In the genomic region with DNA sequence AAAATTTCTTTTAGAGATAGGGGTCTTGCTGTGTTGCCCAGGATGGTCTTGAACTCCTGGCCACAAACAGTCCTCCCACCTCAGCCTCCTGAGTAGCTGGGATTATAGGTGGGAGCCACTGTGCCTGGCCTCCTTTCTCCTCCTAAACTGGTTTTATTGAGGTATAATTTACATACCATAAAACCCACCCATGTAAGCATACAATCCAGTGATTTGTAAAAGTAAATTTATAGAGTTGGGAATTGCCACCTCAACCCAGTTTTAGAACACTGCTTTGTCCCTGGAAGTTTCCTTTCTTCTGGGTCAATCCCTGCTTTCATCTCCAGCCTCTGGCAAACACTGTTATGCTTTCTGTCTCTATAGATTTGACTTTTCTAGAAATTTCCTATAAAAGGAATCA, we compare ENCODE assay signal across 35 cellular contexts.
"Had no signal": no experiment of that assay in that cellular context is flagged by ENCODE, and none has a peak within 500 bp of the region (broad histone marks: within the 10 kb centered on the region; RNA-seq: fewer than 3 reads in every experiment).

No MANE protein-coding gene starts in this region.

- H3K4me3 Mint-ChIP-seq: activated B cell treated with CpG ODN at 0.5 μM for 24 hours; activated CD4-positive, alpha-beta memory T cell treated with anti-CD3 and anti-CD28 coated beads for 36 hours; activated CD4-positive, alpha-beta T cell treated with anti-CD3 and anti-CD28 coated beads, Interleukin-2, amount 10 ng/mL, durations not matched to agents 24 days and 14 days; activated CD8-positive, alpha-beta T cell treated with anti-CD3 and anti-CD28 coated beads for 36 hours; activated naive CD4-positive, alpha-beta T cell treated with anti-CD3 and anti-CD28 coated beads for 36 hours; activated naive CD8-positive, alpha-beta T cell treated with anti-CD3 and anti-CD28 coated beads for 36 hours; activated T-cell treated with anti-CD3 and anti-CD28 coated beads, Interleukin-2, amount 50 U/mL, for 4 hours; activated T-cell treated with anti-CD3 and anti-CD28 coated beads, Interleukin-2, amount 50 U/mL, for 72 hours; activated T-helper 1 cell treated with anti-CD3 and anti-CD28 coated beads, Interleukin-12 subunit alpha, Interleukin-12 subunit beta, Interleukin-2, Interleukin-4 antibody, amounts not matched to agents 30 ng/mL and 10 ng/mL and 1 ng/mL, durations not matched to agents 14 hours and 24 hours and 36 hours; activated T-helper 17 cell treated with anti-CD3 and anti-CD28 coated beads, Interleukin-2, amount 50 U/mL, for 72 hours; T-helper 1 cell treated with Interleukin-12 subunit alpha and Interleukin-12 subunit beta and Interleukin-4 antibody, amounts not matched to agents 30 μg/mL and 1 μg/mL, for 36 hours; T-helper 2 cell treated with Interferon-gamma antibody and Interleukin-4, amounts not matched to agents 5 μg/mL and 100 μg/mL, for 36 hours had no signal

- H3K36me3 ChIP-seq: adrenal gland, brain microvascular endothelial cell, breast epithelium had no signal

- H3K36me3 Mint-ChIP-seq: activated CD4-positive, alpha-beta memory T cell treated with anti-CD3 and anti-CD28 coated beads for 36 hours; activated naive CD4-positive, alpha-beta T cell treated with anti-CD3 and anti-CD28 coated beads, Interleukin-2, amount 50 U/mL, for 72 hours; activated naive CD8-positive, alpha-beta T cell treated with anti-CD3 and anti-CD28 coated beads for 36 hours had no signal

- H3K27me3 Mint-ChIP-seq: activated B cell treated with CpG ODN at 0.5 μM for 24 hours; activated CD4-positive, alpha-beta memory T cell treated with anti-CD3 and anti-CD28 coated beads for 36 hours; activated CD8-positive, alpha-beta T cell treated with anti-CD3 and anti-CD28 coated beads for 36 hours; activated naive CD8-positive, alpha-beta T cell treated with anti-CD3 and anti-CD28 coated beads for 36 hours; activated T-helper 17 cell treated with anti-CD3 and anti-CD28 coated beads, Interleukin-2, amount 50 U/mL, for 72 hours had no signal

- H3K9me3 ChIP-seq: adrenal gland, body of pancreas, breast epithelium had no signal

- H3K27ac ChIP-seq: body of pancreas, brain microvascular endothelial cell, breast epithelium, VCaP had no signal

- H3K4me1 ChIP-seq: breast epithelium had no signal

- DNase-seq: activated B cell treated with CpG ODN at 0.5 μM for 24 hours; activated CD4-positive, alpha-beta memory T cell treated with anti-CD3 and anti-CD28 coated beads for 36 hours; activated CD4-positive, alpha-beta T cell treated with anti-CD3 and anti-CD28 coated beads for 4 hours; activated CD4-positive, alpha-beta T cell treated with anti-CD3 and anti-CD28 coated beads, Interleukin-2, amount 10 ng/mL, durations not matched to agents 24 days and 14 days; activated CD4-positive, alpha-beta T cell treated with anti-CD3 and anti-CD28 coated beads, Interleukin-2, amount 50 U/mL, for 1 hour; activated CD4-positive, alpha-beta T cell treated with anti-CD3 and anti-CD28 coated beads, Interleukin-2, amount 50 U/mL, for 4 hours; activated CD4-positive, CD25-positive, alpha-beta regulatory T cell treated with anti-CD3 and anti-CD28 coated beads, Interleukin-2, amount 50 U/mL, for 72 hours; activated CD8-positive, alpha-beta memory T cell treated with anti-CD3 and anti-CD28 coated beads, Interleukin-2, amount 50 U/mL, for 4 hours; activated CD8-positive, alpha-beta T cell treated with anti-CD3 and anti-CD28 coated beads for 36 hours; activated effector memory CD4-positive, alpha-beta T cell treated with anti-CD3 and anti-CD28 coated beads, Interleukin-2, amount 50 U/mL, for 16 hours; activated gamma-delta T cell treated with Interleukin-2 at 50 U/mL for 16 hours; activated naive CD4-positive, alpha-beta T cell; activated naive CD4-positive, alpha-beta T cell treated with anti-CD3 and anti-CD28 coated beads for 36 hours; activated naive CD4-positive, alpha-beta T cell treated with anti-CD3 and anti-CD28 coated beads, Interleukin-2, amount 50 U/mL, for 16 hours; activated naive CD8-positive, alpha-beta T cell treated with anti-CD3 and anti-CD28 coated beads for 36 hours; activated T-cell treated with anti-CD3 and anti-CD28 coated beads for 4 hours; activated T-cell treated with anti-CD3 and anti-CD28 coated beads, Interleukin-2, amount 50 U/mL, for 1 hour; activated T-cell treated with anti-CD3 and anti-CD28 coated beads, Interleukin-2, amount 50 U/mL, for 4 hours; activated T-cell treated with anti-CD3 and anti-CD28 coated beads, Interleukin-2, amount 50 U/mL, for 72 hours; adrenal gland; amniotic stem cell; aorta; body of pancreas; brain microvascular endothelial cell; central memory CD4-positive, alpha-beta T cell; T-helper 1 cell; T-helper 2 cell; T-helper 9 cell had no signal

- H3K9me3 Mint-ChIP-seq: activated B cell treated with CpG ODN at 0.5 μM for 24 hours; activated CD4-positive, alpha-beta memory T cell treated with anti-CD3 and anti-CD28 coated beads for 36 hours; activated CD4-positive, alpha-beta T cell treated with anti-CD3 and anti-CD28 coated beads, Interleukin-2, amount 10 ng/mL, durations not matched to agents 24 days and 14 days; activated CD8-positive, alpha-beta T cell treated with anti-CD3 and anti-CD28 coated beads for 36 hours; activated naive CD4-positive, alpha-beta T cell treated with anti-CD3 and anti-CD28 coated beads for 36 hours; activated naive CD4-positive, alpha-beta T cell treated with anti-CD3 and anti-CD28 coated beads, Interleukin-2, amount 50 U/mL, for 72 hours; activated naive CD8-positive, alpha-beta T cell treated with anti-CD3 and anti-CD28 coated beads for 36 hours; activated T-cell treated with anti-CD3 and anti-CD28 coated beads, Interleukin-2, amount 50 U/mL, for 4 hours; activated T-cell treated with anti-CD3 and anti-CD28 coated beads, Interleukin-2, amount 50 U/mL, for 72 hours; activated T-helper 1 cell treated with anti-CD3 and anti-CD28 coated beads, Interleukin-12 subunit alpha, Interleukin-12 subunit beta, Interleukin-2, Interleukin-4 antibody, amounts not matched to agents 30 ng/mL and 10 ng/mL and 1 ng/mL, durations not matched to agents 14 hours and 24 hours and 36 hours; activated T-helper 17 cell treated with anti-CD3 and anti-CD28 coated beads, Interleukin-2, amount 50 U/mL, for 72 hours; T-helper 1 cell treated with Interleukin-12 subunit alpha and Interleukin-12 subunit beta and Interleukin-4 antibody, amounts not matched to agents 30 μg/mL and 1 μg/mL, for 36 hours; T-helper 2 cell treated with Interferon-gamma antibody and Interleukin-4, amounts not matched to agents 5 μg/mL and 100 μg/mL, for 36 hours had no signal

- H3K27me3 ChIP-seq: adrenal gland, body of pancreas, brain microvascular endothelial cell, breast epithelium had no signal

- ATAC-seq: activated CD8-positive, alpha-beta T cell treated with anti-CD3 and anti-CD28 coated beads for 36 hours; activated naive CD4-positive, alpha-beta T cell treated with anti-CD3 and anti-CD28 coated beads, Interleukin-2, amount 50 U/mL, for 72 hours; activated T-cell treated with anti-CD3 and anti-CD28 coated beads, Interleukin-2, amount 50 U/mL, for 4 hours; activated T-cell treated with anti-CD3 and anti-CD28 coated beads, Interleukin-2, amount 50 U/mL, for 72 hours; activated T-helper 17 cell treated with anti-CD3 and anti-CD28 coated beads, Interleukin-2, amount 50 U/mL, for 72 hours; body of pancreas had no signal

- H3K4me1 Mint-ChIP-seq: activated B cell treated with CpG ODN at 0.5 μM for 24 hours; activated CD4-positive, alpha-beta T cell treated with anti-CD3 and anti-CD28 coated beads, Interleukin-2, amount 10 ng/mL, durations not matched to agents 24 days and 14 days; activated naive CD8-positive, alpha-beta T cell treated with anti-CD3 and anti-CD28 coated beads for 36 hours; activated T-helper 17 cell treated with anti-CD3 and anti-CD28 coated beads, Interleukin-2, amount 50 U/mL, for 72 hours had no signal

- H3K27ac Mint-ChIP-seq: activated B cell treated with CpG ODN at 0.5 μM for 24 hours; activated CD4-positive, alpha-beta memory T cell treated with anti-CD3 and anti-CD28 coated beads for 36 hours; activated CD4-positive, alpha-beta T cell treated with anti-CD3 and anti-CD28 coated beads, Interleukin-2, amount 10 ng/mL, durations not matched to agents 24 days and 14 days; activated CD8-positive, alpha-beta T cell treated with anti-CD3 and anti-CD28 coated beads for 36 hours; activated naive CD4-positive, alpha-beta T cell treated with anti-CD3 and anti-CD28 coated beads for 36 hours; activated naive CD8-positive, alpha-beta T cell treated with anti-CD3 and anti-CD28 coated beads for 36 hours; activated T-cell treated with anti-CD3 and anti-CD28 coated beads, Interleukin-2, amount 50 U/mL, for 72 hours; activated T-helper 1 cell treated with anti-CD3 and anti-CD28 coated beads, Interleukin-12 subunit alpha, Interleukin-12 subunit beta, Interleukin-2, Interleukin-4 antibody, amounts not matched to agents 30 ng/mL and 10 ng/mL and 1 ng/mL, durations not matched to agents 14 hours and 24 hours and 36 hours; activated T-helper 17 cell treated with anti-CD3 and anti-CD28 coated beads, Interleukin-2, amount 50 U/mL, for 72 hours; T-helper 1 cell treated with Interleukin-12 subunit alpha and Interleukin-12 subunit beta and Interleukin-4 antibody, amounts not matched to agents 30 μg/mL and 1 μg/mL, for 36 hours; T-helper 2 cell treated with Interferon-gamma antibody and Interleukin-4, amounts not matched to agents 5 μg/mL and 100 μg/mL, for 36 hours had no signal

- H3K4me3 ChIP-seq: adrenal gland, body of pancreas, breast epithelium had no signal
